In the genomic region with DNA sequence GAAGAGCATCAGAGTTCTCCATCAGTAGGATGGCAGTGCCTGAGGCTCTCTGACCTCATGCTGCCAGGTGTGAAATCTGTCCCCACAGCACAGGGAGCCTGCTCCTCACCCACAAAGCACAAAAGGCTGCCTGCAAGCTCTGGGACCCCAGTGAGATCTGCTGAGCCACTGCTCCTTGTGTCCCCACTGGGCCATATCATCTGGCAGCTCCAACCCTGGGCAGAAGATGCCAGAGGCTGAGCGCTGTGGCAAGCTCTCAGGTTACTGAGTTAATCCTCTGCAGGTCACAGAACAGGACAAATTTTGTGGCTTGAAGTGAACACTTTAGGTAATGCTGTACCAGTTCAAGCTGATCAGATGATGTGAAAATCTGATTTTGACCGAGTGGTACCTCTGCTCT, we compare ENCODE assay signal across 12 cellular contexts. TPM values are rescaled to one million over a fixed set of nuclear protein-coding genes. Genes with fewer than 3 reads are reported as not detected.
A peak's percentile ranks its signal among the peaks of the same experiment; 100 is the strongest.
DNase-seq lines count a peak whose midpoint lies in the region; ATAC-seq and TF ChIP-seq lines count a peak whose summit lies in the region.
"Had no signal": no experiment of that assay in that cellular context is flagged by ENCODE, and none has a peak within 500 bp of the region (broad histone marks: within the 10 kb centered on the region; RNA-seq: fewer than 3 reads in every experiment).

No MANE protein-coding gene starts in this region.

- no peak overlapping the region for H3K27ac Mint-ChIP-seq in activated T-cell treated with anti-CD3 and anti-CD28 coated beads, Interleukin-2, amount 50 U/mL, for 24 hours
- H3K27ac Mint-ChIP-seq: stimulated activated naive B cell treated with anti-CD40 and anti-IgM and Interleukin-4, amounts not matched to agents 10 μg/mL and 1 μg/mL and 100 μg/mL, for 72 hours had no signal

- no peaks in the 10 kb centered on the region for H3K9me3 ChIP-seq in prostate gland
- H3K9me3 ChIP-seq: Caco-2 had no signal

- DNase-seq in activated T-cell treated with anti-CD3 and anti-CD28 coated beads, Interleukin-2, amount 50 U/mL, for 24 hours, result peak; percentile 11
- DNase-seq in activated T-cell treated with anti-CD3 and anti-CD28 coated beads, Interleukin-2, amount 50 U/mL, for 1 hour, result no peak
- DNase-seq in left kidney (ENCODE audit: low read depth, low spot score), result peak; percentile 75
- DNase-seq in prostate gland (ENCODE audit: low spot score), result no peak
- no peak for DNase-seq in CD1c-positive myeloid dendritic cell (ENCODE audit: extremely low spot score)
- DNase-seq in GM19238 (ENCODE audit: insufficient read length, low spot score), result no peak
- DNase-seq: ACHN; Caco-2; HCEC 1CT; stimulated activated naive B cell treated with anti-CD40 and anti-IgM and Interleukin-4, amounts not matched to agents 10 μg/mL and 1 μg/mL and 100 μg/mL, for 72 hours had no signal

- H3K4me3 ChIP-seq in prostate gland, result no peak overlapping the region

- H3K4me1 ChIP-seq in prostate gland (replicated peaks), result peaks cover 15% of the 10 kb centered on the region

- H3K36me3 ChIP-seq in prostate gland, result no peaks in the 10 kb centered on the region

- intact Hi-C loops in prostate gland (cut with DNase I), result no loop called here

- H3K36me3 Mint-ChIP-seq in activated T-cell treated with anti-CD3 and anti-CD28 coated beads, Interleukin-2, amount 50 U/mL, for 24 hours (ENCODE audit: low read depth), result peaks cover 39% of the 10 kb centered on the region

- no peaks in the 10 kb centered on the region for H3K27me3 ChIP-seq in prostate gland (replicated peaks; ENCODE audit: insufficient read depth)

- peak overlapping the region; percentile 60 to 80 for H3K27ac ChIP-seq in prostate gland

- H3K4me1 Mint-ChIP-seq in activated T-cell treated with anti-CD3 and anti-CD28 coated beads, Interleukin-2, amount 50 U/mL, for 24 hours (ENCODE audit: low read depth), result no peaks in the 10 kb centered on the region
- H3K4me1 Mint-ChIP-seq: stimulated activated naive B cell treated with anti-CD40 and anti-IgM and Interleukin-4, amounts not matched to agents 10 μg/mL and 1 μg/mL and 100 μg/mL, for 72 hours had no signal

- H3K4me3 Mint-ChIP-seq in activated T-cell treated with anti-CD3 and anti-CD28 coated beads, Interleukin-2, amount 50 U/mL, for 24 hours, result no peak overlapping the region
- H3K4me3 Mint-ChIP-seq: stimulated activated naive B cell treated with anti-CD40 and anti-IgM and Interleukin-4, amounts not matched to agents 10 μg/mL and 1 μg/mL and 100 μg/mL, for 72 hours had no signal

- no peak for TF ChIP-seq CTCF in prostate gland (IDR thresholded peaks at IDR 0.05)

- ATAC-seq in GM21515 (IDR thresholded peaks at IDR 0.05; ENCODE audit: unreplicated experiment) (no peak), HG03342 (IDR thresholded peaks at IDR 0.05; ENCODE audit: unreplicated experiment) (no peak)
- ATAC-seq: stimulated activated naive B cell treated with anti-CD40 and anti-IgM and Interleukin-4, amounts not matched to agents 10 μg/mL and 1 μg/mL and 100 μg/mL, for 72 hours had no signal

- no peaks in the 10 kb centered on the region for H3K9me3 Mint-ChIP-seq in activated T-cell treated with anti-CD3 and anti-CD28 coated beads, Interleukin-2, amount 50 U/mL, for 24 hours
- H3K9me3 Mint-ChIP-seq: stimulated activated naive B cell treated with anti-CD40 and anti-IgM and Interleukin-4, amounts not matched to agents 10 μg/mL and 1 μg/mL and 100 μg/mL, for 72 hours had no signal

- no peaks in the 10 kb centered on the region for H3K27me3 Mint-ChIP-seq in activated T-cell treated with anti-CD3 and anti-CD28 coated beads, Interleukin-2, amount 50 U/mL, for 24 hours
- H3K27me3 Mint-ChIP-seq: stimulated activated naive B cell treated with anti-CD40 and anti-IgM and Interleukin-4, amounts not matched to agents 10 μg/mL and 1 μg/mL and 100 μg/mL, for 72 hours had no signal

- WGBS in prostate gland, result 75% methylated on average over 2 of the region's 2 CpGs

- no peak for TF ChIP-seq POLR2A in prostate gland (IDR thresholded peaks at IDR 0.05)

RNA-seq across cellular contexts. Expression of a gene that starts 26.7 kb away (rescaled TPM):
- 10 to 100 TPM; 14.4 to 21.4 TPM for total RNA-seq in prostate gland

Comparison
In these comparisons a context has a peak if more than half of its experiments do, and no peak if none do; other contexts are left out.
1. DNase-seq: peak in activated T-cell treated with anti-CD3 and anti-CD28 coated beads, Interleukin-2, amount 50 U/mL, for 24 hours (single experiment) and left kidney (single experiment); none in activated T-cell treated with anti-CD3 and anti-CD28 coated beads, Interleukin-2, amount 50 U/mL, for 1 hour (single experiment), prostate gland (single experiment), CD1c-positive myeloid dendritic cell (single experiment) and GM19238 (single experiment).